16 cellular contexts compared by ENCODE assay signal in the genomic region with DNA sequence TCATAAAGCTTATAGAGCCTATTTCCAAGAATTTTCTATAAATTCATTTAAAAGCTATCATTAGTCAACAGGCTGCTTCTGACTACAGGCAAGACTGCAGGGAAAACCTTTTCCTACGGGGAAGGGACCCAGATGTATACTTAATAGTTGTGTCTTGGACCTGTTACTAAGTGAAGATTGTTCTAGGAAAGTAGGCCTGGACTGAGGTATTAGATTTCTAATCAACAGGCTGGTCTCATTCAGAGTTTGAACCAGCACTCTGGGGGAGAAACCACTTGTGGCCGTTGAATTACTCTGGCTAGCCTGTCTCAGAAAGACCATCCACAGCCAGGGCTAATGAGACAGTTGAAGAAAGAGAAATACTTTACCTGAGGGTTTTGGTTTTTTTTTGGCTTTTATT.
"Had no signal": no experiment of that assay in that cellular context is flagged by ENCODE, and none has a peak within 500 bp of the region (broad histone marks: within the 10 kb centered on the region; RNA-seq: fewer than 3 reads in every experiment).

No MANE protein-coding gene starts in this region.

- H3K4me1 Mint-ChIP-seq: mesothelial cell of epicardium, nephron progenitor cell had no signal

- H3K27ac ChIP-seq: right atrium auricular region, tibial artery had no signal

- H3K27me3 Mint-ChIP-seq: activated CD4-positive, alpha-beta T cell treated with anti-CD3 and anti-CD28 coated beads, Interleukin-2, amount 10 ng/mL, durations not matched to agents 7 days and 5 days had no signal

- H3K4me3 ChIP-seq: right atrium auricular region, tibial artery had no signal

- H3K4me1 ChIP-seq: right atrium auricular region, tibial artery had no signal

- H3K9me3 ChIP-seq: right atrium auricular region, tibial artery had no signal

- DNase-seq: activated CD4-positive, alpha-beta T cell treated with anti-CD3 and anti-CD28 coated beads, Interleukin-2, amount 10 ng/mL, durations not matched to agents 7 days and 5 days; activated CD8-positive, alpha-beta memory T cell treated with anti-CD3 and anti-CD28 coated beads, Interleukin-2, amount 50 U/mL, for 48 hours; activated naive CD4-positive, alpha-beta T cell; caudate nucleus; hippocampal formation; left ventricle myocardium superior; nephron progenitor cell; occipital lobe; SW 1271; tibial artery had no signal

- H3K27ac Mint-ChIP-seq: activated CD4-positive, alpha-beta T cell treated with anti-CD3 and anti-CD28 coated beads, Interleukin-2, amount 10 ng/mL, durations not matched to agents 7 days and 5 days; activated T-helper 1 cell treated with anti-CD3 and anti-CD28 coated beads, Interleukin-12 subunit alpha, Interleukin-12 subunit beta, Interleukin-2, Interleukin-4 antibody, amounts not matched to agents 30 ng/mL and 10 ng/mL and 1 ng/mL, durations not matched to agents 14 hours and 24 hours and 36 hours; nephron progenitor cell had no signal

- H3K27me3 ChIP-seq: right atrium auricular region, tibial artery had no signal

- H3K4me3 Mint-ChIP-seq: activated CD4-positive, alpha-beta T cell treated with anti-CD3 and anti-CD28 coated beads, Interleukin-2, amount 10 ng/mL, durations not matched to agents 7 days and 5 days; activated T-helper 1 cell treated with anti-CD3 and anti-CD28 coated beads, Interleukin-12 subunit alpha, Interleukin-12 subunit beta, Interleukin-2, Interleukin-4 antibody, amounts not matched to agents 30 ng/mL and 10 ng/mL and 1 ng/mL, durations not matched to agents 14 hours and 24 hours and 36 hours; mesothelial cell of epicardium; nephron progenitor cell had no signal

- FAIRE-seq: colon, keratinocyte, small intestine had no signal

- ATAC-seq: left ventricle myocardium superior had no signal

- H3K9me3 Mint-ChIP-seq: activated CD4-positive, alpha-beta T cell treated with anti-CD3 and anti-CD28 coated beads, Interleukin-2, amount 10 ng/mL, durations not matched to agents 7 days and 5 days; activated T-helper 1 cell treated with anti-CD3 and anti-CD28 coated beads, Interleukin-12 subunit alpha, Interleukin-12 subunit beta, Interleukin-2, Interleukin-4 antibody, amounts not matched to agents 30 ng/mL and 10 ng/mL and 1 ng/mL, durations not matched to agents 14 hours and 24 hours and 36 hours; mesothelial cell of epicardium; nephron progenitor cell had no signal
